ENCODE assay signal across 11 cellular contexts in genomic region chr17:49132317-49132698, GRCh38. TPM values are rescaled to one million over a fixed set of nuclear protein-coding genes. Genes with fewer than 3 reads are reported as not detected.
DNase-seq lines count a peak whose midpoint lies in the region; FAIRE-seq and TF ChIP-seq lines count a peak whose summit lies in the region.
"Had no signal": no experiment of that assay in that cellular context is flagged by ENCODE, and none has a peak within 500 bp of the region (broad histone marks: within the 10 kb centered on the region; RNA-seq: fewer than 3 reads in every experiment).

No MANE protein-coding gene starts in this region.

- no peak overlapping the region for H2BK15ac ChIP-seq in mesendoderm (replicated peaks; ENCODE audit: low read depth)

- peak overlapping the region; percentile 78 for H3K4me3 Mint-ChIP-seq in type B pancreatic cell
- no peak overlapping the region for H3K4me3 Mint-ChIP-seq in activated T-helper 2 cell treated with anti-CD3 and anti-CD28 coated beads, Interferon-gamma antibody, Interleukin-2, Interleukin-4, amounts not matched to agents 10 μg/mL and 5 μg/mL and 100 μg/mL, durations not matched to agents 14 hours and 24 hours and 36 hours (ENCODE audit: low read depth)

- H3K4me2 ChIP-seq in mesendoderm (ENCODE audit: low read length): peak overlapping the region; percentile 61

- H2AK5ac ChIP-seq in mesendoderm (ENCODE audit: low read length): no peak overlapping the region

- H3K36me3 Mint-ChIP-seq in type B pancreatic cell: peaks cover 8% of the 10 kb centered on the region
- no peaks in the 10 kb centered on the region for H3K36me3 Mint-ChIP-seq in activated T-helper 2 cell treated with anti-CD3 and anti-CD28 coated beads, Interferon-gamma antibody, Interleukin-2, Interleukin-4, amounts not matched to agents 10 μg/mL and 5 μg/mL and 100 μg/mL, durations not matched to agents 14 hours and 24 hours and 36 hours (ENCODE audit: low read depth)

- no peak overlapping the region for H4K5ac ChIP-seq in mesendoderm (ENCODE audit: low read length)

- no peaks in the 10 kb centered on the region for H3K79me1 ChIP-seq in mesendoderm (ENCODE audit: low read length)

- no peak overlapping the region for H3K4ac ChIP-seq in mesendoderm (ENCODE audit: low read depth, low read length)

- no peak overlapping the region for H2BK5ac ChIP-seq in mesendoderm (ENCODE audit: low read length)

- H3K9ac ChIP-seq in mesendoderm (ENCODE audit: low read length): no peak overlapping the region

- H3K23ac ChIP-seq in mesendoderm (ENCODE audit: low read length): peak overlapping the region; percentile 66

- FAIRE-seq in bronchial epithelial cell (lab: Jason Lieb, UNC): no peak

- no peak overlapping the region for H4K8ac ChIP-seq in mesendoderm (ENCODE audit: low read depth, low read length)

- H3K79me2 ChIP-seq in mesendoderm (ENCODE audit: control insufficient read depth, insufficient read depth, low read length): no peaks in the 10 kb centered on the region

- H3K4me1 ChIP-seq in cardiac muscle cell (ENCODE audit: low read depth) (no peaks in the 10 kb centered on the region), right atrium auricular region (peaks cover 0 to 11% of the 10 kb centered on the region in 2 donors), mesendoderm (ENCODE audit: control insufficient read depth, low read depth, low read length) (no peaks in the 10 kb centered on the region)

- peaks cover 85% of the 10 kb centered on the region for H3K27me3 Mint-ChIP-seq in type B pancreatic cell
- H3K27me3 Mint-ChIP-seq in activated T-helper 2 cell treated with anti-CD3 and anti-CD28 coated beads, Interferon-gamma antibody, Interleukin-2, Interleukin-4, amounts not matched to agents 10 μg/mL and 5 μg/mL and 100 μg/mL, durations not matched to agents 14 hours and 24 hours and 36 hours (ENCODE audit: low read depth): peaks cover 72% of the 10 kb centered on the region

- peak overlapping the region; percentile 15 for H3K56ac ChIP-seq in mesendoderm (ENCODE audit: low read length)

- H3K27ac Mint-ChIP-seq in type B pancreatic cell: no peak overlapping the region
- H3K27ac Mint-ChIP-seq in activated T-helper 2 cell treated with anti-CD3 and anti-CD28 coated beads, Interferon-gamma antibody, Interleukin-2, Interleukin-4, amounts not matched to agents 10 μg/mL and 5 μg/mL and 100 μg/mL, durations not matched to agents 14 hours and 24 hours and 36 hours: no peak overlapping the region

- intact Hi-C loops in activated T-helper 2 cell treated with anti-CD3 and anti-CD28 coated beads, Interferon-gamma antibody, Interleukin-2, Interleukin-4, amounts not matched to agents 10 μg/mL and 5 μg/mL and 100 μg/mL, durations not matched to agents 14 hours and 24 hours and 36 hours (cut with micrococcal nuclease): no loop called here

- H3K9me3 Mint-ChIP-seq in type B pancreatic cell: peaks cover 3% of the 10 kb centered on the region
- no peaks in the 10 kb centered on the region for H3K9me3 Mint-ChIP-seq in activated T-helper 2 cell treated with anti-CD3 and anti-CD28 coated beads, Interferon-gamma antibody, Interleukin-2, Interleukin-4, amounts not matched to agents 10 μg/mL and 5 μg/mL and 100 μg/mL, durations not matched to agents 14 hours and 24 hours and 36 hours

- H3K9me3 ChIP-seq in cardiac muscle cell (ENCODE audit: low read depth): no peaks in the 10 kb centered on the region
- peaks cover 0 to 7% of the 10 kb centered on the region in 2 donors for H3K9me3 ChIP-seq in right atrium auricular region

- no peak for DNase-seq in cardiac muscle cell (ENCODE audit: low read depth in 1 of 2, low spot score in 1 of 2)
- no peak for DNase-seq in right atrium auricular region (ENCODE audit: low spot score)
- no peak for DNase-seq in bronchial epithelial cell (ENCODE audit: low read depth)
- no peak for DNase-seq in mesendoderm
- no peak for DNase-seq in type B pancreatic cell (ENCODE audit: extremely low spot score, unreplicated experiment)
- no peak for DNase-seq in NCI-H146 treated with DMSO at 0.1 percent for 48 hours (lab: John Stamatoyannopoulos, UW; ENCODE audit: unreplicated experiment)
- DNase-seq in GM20000 (ENCODE audit: low spot score): no peak
- no peak for DNase-seq in activated T-helper 2 cell treated with anti-CD3 and anti-CD28 coated beads, Interferon-gamma antibody, Interleukin-2, Interleukin-4, amounts not matched to agents 10 μg/mL and 5 μg/mL and 100 μg/mL, durations not matched to agents 14 hours and 24 hours and 36 hours (ENCODE audit: low spot score)
- DNase-seq: NCI-H1092 had no signal

- H3K4me3 ChIP-seq in cardiac muscle cell (peak overlapping the region; percentile 22), right atrium auricular region (peak overlapping the region in 1 of 2 donors; percentile 30), bronchial epithelial cell (ENCODE audit: low read depth, low read length) (peak overlapping the region; percentile 46), mesendoderm (ENCODE audit: low read length) (no peak overlapping the region)
- H3K4me3 ChIP-seq: SK-N-MC had no signal

- H3K4me1 Mint-ChIP-seq in type B pancreatic cell (ENCODE audit: unreplicated experiment): peaks cover 4% of the 10 kb centered on the region
- H3K4me1 Mint-ChIP-seq in activated T-helper 2 cell treated with anti-CD3 and anti-CD28 coated beads, Interferon-gamma antibody, Interleukin-2, Interleukin-4, amounts not matched to agents 10 μg/mL and 5 μg/mL and 100 μg/mL, durations not matched to agents 14 hours and 24 hours and 36 hours (ENCODE audit: low read depth): peaks cover 5% of the 10 kb centered on the region

- no peak overlapping the region for H3K18ac ChIP-seq in mesendoderm (ENCODE audit: low read length)

- no peak overlapping the region for H2BK120ac ChIP-seq in mesendoderm (ENCODE audit: low read depth, low read length)

- no peak for TF ChIP-seq CTCF in cardiac muscle cell (IDR thresholded peaks at IDR 0.05; ENCODE audit: low read depth, low read length)
- no peak for TF ChIP-seq CTCF in right atrium auricular region (IDR thresholded peaks at IDR 0.05)
- no peak for TF ChIP-seq CTCF in bronchial epithelial cell (IDR thresholded peaks at IDR 0.05; ENCODE audit: insufficient read depth, low read length, severe bottlenecking)
- no peak for TF ChIP-seq CTCF in type B pancreatic cell (conservative IDR thresholded peaks at IDR 0.05)
- no peak for TF ChIP-seq CTCF in GM20000 (IDR thresholded peaks at IDR 0.05; ENCODE audit: extremely low read depth, missing control alignments)

- H3K27ac ChIP-seq in cardiac muscle cell: no peak overlapping the region
- no peak overlapping the region for H3K27ac ChIP-seq in right atrium auricular region
- no peak overlapping the region for H3K27ac ChIP-seq in mesendoderm (ENCODE audit: low read depth, low read length)
- H3K27ac ChIP-seq: SK-N-MC had no signal

- H3K27me3 ChIP-seq in cardiac muscle cell (peaks cover 56% of the 10 kb centered on the region), right atrium auricular region (peaks cover 0 to 15% of the 10 kb centered on the region in 2 donors), bronchial epithelial cell (ENCODE audit: control insufficient read depth, insufficient read depth, low read length) (peaks cover 3% of the 10 kb centered on the region), mesendoderm (ENCODE audit: insufficient read depth, low read length, poor library complexity) (peaks cover 17% of the 10 kb centered on the region)

- H3K36me3 ChIP-seq in cardiac muscle cell: no peaks in the 10 kb centered on the region
- H3K36me3 ChIP-seq in right atrium auricular region: no peaks in the 10 kb centered on the region
- H3K36me3 ChIP-seq in bronchial epithelial cell (ENCODE audit: control insufficient read depth, insufficient read depth, low read length): no peaks in the 10 kb centered on the region
- H3K36me3 ChIP-seq in mesendoderm (ENCODE audit: control insufficient read depth, insufficient read depth, low read length): no peaks in the 10 kb centered on the region

- WGBS in mesendoderm (ENCODE audit: extremely low coverage, insufficient coverage, low lambda C conversion rate): no CpG with 5 or more reads among the region's 22 CpGs

RNA-seq across cellular contexts. Expression of gene B4GALNT2, which starts 0.3 kb away (rescaled TPM):
- not detected in 2 replicates for total RNA-seq in cardiac muscle cell
- not detected in 2 replicates for polyA plus RNA-seq in cardiac muscle cell
- total RNA-seq in right atrium auricular region: not detected
- total RNA-seq in bronchial epithelial cell: 4.2 and 7.2 TPM in 2 replicates
- not detected for polyA plus RNA-seq in mesendoderm (2013, experiment 1 of 2)
- polyA plus RNA-seq in mesendoderm (2013, experiment 2 of 2): not detected
- 0.60 and 3.7 TPM in 2 replicates for total RNA-seq in type B pancreatic cell (ENCODE audit: low replicate concordance)
- total RNA-seq in activated T-helper 2 cell treated with anti-CD3 and anti-CD28 coated beads, Interferon-gamma antibody, Interleukin-2, Interleukin-4, amounts not matched to agents 10 μg/mL and 5 μg/mL and 100 μg/mL, durations not matched to agents 14 hours and 24 hours and 36 hours: 0.02 TPM in 1 of 2 replicates, not detected in the other
- total RNA-seq: myocyte had no signal
